16 cellular contexts compared by ENCODE assay signal in the genomic region with DNA sequence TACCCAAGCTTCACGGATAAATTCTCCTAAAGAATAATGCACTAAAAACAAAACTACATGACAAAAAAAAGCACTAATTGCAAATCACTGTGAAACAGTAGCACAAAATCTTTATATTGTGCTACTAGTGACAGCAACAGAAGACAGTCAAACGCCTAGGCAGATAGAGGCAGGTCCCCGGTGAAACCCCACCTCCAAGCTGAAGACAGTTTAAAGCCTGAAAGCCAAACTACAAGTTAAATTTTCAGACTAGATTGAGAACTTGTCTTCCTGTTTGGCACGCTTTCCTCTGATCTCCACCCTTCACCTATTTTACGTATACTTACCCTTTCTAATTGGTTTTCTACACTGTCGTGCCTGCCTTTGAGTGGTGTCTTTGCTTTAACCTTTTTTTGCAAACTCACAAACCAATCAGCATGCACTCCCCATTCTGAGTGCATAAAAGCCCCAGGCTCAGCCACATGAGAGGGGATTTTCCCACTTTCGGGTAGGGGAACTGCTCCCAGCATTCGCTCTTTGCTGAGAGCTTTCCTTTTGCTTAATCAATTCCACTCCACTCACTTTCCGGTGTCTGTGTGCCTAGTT. TPM values are rescaled to one million over a fixed set of nuclear protein-coding genes. Genes with fewer than 3 reads are reported as not detected.
A peak's percentile ranks its signal among the peaks of the same experiment; 100 is the strongest.
DNase-seq lines count a peak whose midpoint lies in the region; ATAC-seq lines count a peak whose summit lies in the region.
"Had no signal": no experiment of that assay in that cellular context is flagged by ENCODE, and none has a peak within 500 bp of the region (broad histone marks: within the 10 kb centered on the region; RNA-seq: fewer than 3 reads in every experiment).

No MANE protein-coding gene starts in this region.

- ATAC-seq in HG03378 (IDR thresholded peaks at IDR 0.05; ENCODE audit: unreplicated experiment) = no peak
- no peak for ATAC-seq in natural killer cell treated with Interleukin-12 subunit alpha and Interleukin-12 subunit beta and Interleukin-15 and Interleukin-18, amount 100 ng/mL, for 72 hours
- no peak for ATAC-seq in GM18520 (IDR thresholded peaks at IDR 0.05; ENCODE audit: unreplicated experiment)
- ATAC-seq: upper lobe of right lung had no signal

- H3K4me1 Mint-ChIP-seq in natural killer cell treated with Interleukin-12 subunit alpha and Interleukin-12 subunit beta and Interleukin-15 and Interleukin-18, amount 100 ng/mL, for 72 hours (ENCODE audit: low read depth in 2 of 2) = peaks cover 9 to 10% of the 10 kb centered on the region in 2 donors

- no peaks in the 10 kb centered on the region for H3K36me3 Mint-ChIP-seq in natural killer cell treated with Interleukin-12 subunit alpha and Interleukin-12 subunit beta and Interleukin-15 and Interleukin-18, amount 100 ng/mL, for 72 hours

- no peak overlapping the region for H3K27ac Mint-ChIP-seq in natural killer cell treated with Interleukin-12 subunit alpha and Interleukin-12 subunit beta and Interleukin-15 and Interleukin-18, amount 100 ng/mL, for 72 hours

- no peak overlapping the region for H3K4me3 Mint-ChIP-seq in natural killer cell treated with Interleukin-12 subunit alpha and Interleukin-12 subunit beta and Interleukin-15 and Interleukin-18, amount 100 ng/mL, for 72 hours

- no peaks in the 10 kb centered on the region for H3K9me3 Mint-ChIP-seq in natural killer cell treated with Interleukin-12 subunit alpha and Interleukin-12 subunit beta and Interleukin-15 and Interleukin-18, amount 100 ng/mL, for 72 hours

- H3K27me3 Mint-ChIP-seq in natural killer cell treated with Interleukin-12 subunit alpha and Interleukin-12 subunit beta and Interleukin-15 and Interleukin-18, amount 100 ng/mL, for 72 hours = peaks cover 8 to 9% of the 10 kb centered on the region in 2 donors

- peak; percentile 26 for DNase-seq in stimulated activated CD4-positive, alpha-beta T cell treated with anti-CD3 and anti-CD28 coated beads, Interleukin-4, amount 100 ng/mL, for 24 hours
- no peak for DNase-seq in stimulated activated CD4-positive, alpha-beta T cell treated with anti-CD3 and anti-CD28 coated beads, Interleukin-2, amount 100 ng/mL, for 48 hours
- peak; percentile 30 for DNase-seq in activated T-cell treated with anti-CD3 and anti-CD28 coated beads, Interleukin-2, amount 50 U/mL, for 1 hour
- DNase-seq in effector CD8-positive, alpha-beta T cell (lab: John Stamatoyannopoulos, UW) = peak; percentile 30
- no peak for DNase-seq in natural killer cell treated with Interleukin-12 subunit alpha and Interleukin-12 subunit beta and Interleukin-15 and Interleukin-18, amount 100 ng/mL, for 72 hours (ENCODE audit: low spot score)
- no peak for DNase-seq in NCI-H82 (lab: John Stamatoyannopoulos, UW)
- DNase-seq: activated CD8-positive, alpha-beta memory T cell treated with anti-CD3 and anti-CD28 coated beads for 24 hours; adrenal gland; caudate nucleus; DMS 273 treated with DMSO at 0.1 percent for 48 hours; NCI-H2029 treated with DMSO at 0.1 percent for 48 hours; Peyer's patch; retina; upper lobe of right lung had no signal

RNA-seq across cellular contexts. Expression of gene BACH1, which starts 3.6 kb away (rescaled TPM):
- 10 to 100 TPM; 29.5 to 38.7 TPM for total RNA-seq in natural killer cell treated with Interleukin-12 subunit alpha and Interleukin-12 subunit beta and Interleukin-15 and Interleukin-18, amount 100 ng/mL, for 72 hours

Comparison
In these comparisons a context has a peak if more than half of its experiments do, and no peak if none do; other contexts are left out.
1. DNase-seq: peak in stimulated activated CD4-positive, alpha-beta T cell treated with anti-CD3 and anti-CD28 coated beads, Interleukin-4, amount 100 ng/mL, for 24 hours (single experiment), activated T-cell treated with anti-CD3 and anti-CD28 coated beads, Interleukin-2, amount 50 U/mL, for 1 hour (single experiment) and effector CD8-positive, alpha-beta T cell (single experiment); none in stimulated activated CD4-positive, alpha-beta T cell treated with anti-CD3 and anti-CD28 coated beads, Interleukin-2, amount 100 ng/mL, for 48 hours (0 of 2), natural killer cell treated with Interleukin-12 subunit alpha and Interleukin-12 subunit beta and Interleukin-15 and Interleukin-18, amount 100 ng/mL, for 72 hours (single experiment) and NCI-H82 (single experiment).